1 cellular context compared by ENCODE assay signal in genomic region chr16:74556375-74556922, GRCh38.
TF ChIP-seq lines count a peak whose summit lies in the region.

No MANE protein-coding gene starts in this region.

TF ChIP-seq in GM23338, 12 proteins besides CTCF, POLR2A, EP300 and RAD21 (continued from another document):
- TF ChIP-seq ZNF462 (CRISPR knock-in tag; IDR thresholded peaks at IDR 0.05) (no peak), JUNB (IDR thresholded peaks at IDR 0.05; ENCODE audit: unreplicated experiment) (no peak), EZH2phosphoT487 (IDR thresholded peaks at IDR 0.05; ENCODE audit: unreplicated experiment) (no peak), CREB1 (CRISPR knock-in tag; IDR thresholded peaks at IDR 0.05; ENCODE audit: low read depth) (no peak), STAT1 (IDR thresholded peaks at IDR 0.05; ENCODE audit: unreplicated experiment) (no peak), POLR2AphosphoS5 (IDR thresholded peaks at IDR 0.05; ENCODE audit: low read depth) (no peak), REST (IDR thresholded peaks at IDR 0.05; ENCODE audit: unreplicated experiment) (no peak)
